13 cellular contexts compared by ENCODE assay signal in the genomic region with DNA sequence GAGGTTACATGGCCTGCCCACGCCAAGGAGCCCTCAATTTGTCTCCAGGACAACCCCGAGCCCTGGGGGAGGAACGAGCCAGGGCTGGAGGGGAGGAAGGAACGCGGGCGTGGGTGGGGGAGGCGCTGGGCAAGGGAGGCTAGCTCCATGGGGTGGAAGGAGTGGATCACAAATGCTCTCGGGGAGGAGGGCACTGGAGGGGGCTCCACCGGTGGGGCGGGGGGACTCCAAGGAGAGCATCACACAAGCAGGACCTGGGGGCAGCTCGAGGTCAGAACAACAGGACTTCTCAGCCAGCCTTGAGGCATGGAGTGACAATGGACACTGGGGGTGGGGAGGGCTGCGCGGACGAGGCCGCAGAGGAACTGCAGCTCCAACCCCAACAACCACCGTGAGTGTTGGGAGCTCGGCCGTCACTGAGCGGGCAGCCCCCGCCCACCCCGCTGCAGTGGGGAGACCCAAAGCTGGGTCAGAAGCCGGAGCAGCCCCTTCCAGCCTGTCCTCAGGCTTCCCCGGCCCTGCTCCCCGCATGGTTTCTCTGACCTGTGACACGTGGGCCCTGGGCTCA. TPM values are rescaled to one million over a fixed set of nuclear protein-coding genes. Genes with fewer than 3 reads are reported as not detected.
DNase-seq lines count a peak whose midpoint lies in the region; ATAC-seq, FAIRE-seq and TF ChIP-seq lines count a peak whose summit lies in the region.
"Had no signal": no experiment of that assay in that cellular context is flagged by ENCODE, and none has a peak within 500 bp of the region (broad histone marks: within the 10 kb centered on the region; RNA-seq: fewer than 3 reads in every experiment).

No MANE protein-coding gene starts in this region.

- H3K4me2 ChIP-seq in BLaER1 treated with 17β-estradiol and CSF1 and Interleukin-3, amounts not matched to agents 10 nM and 100 nM: peak overlapping the region in 8 of 11 experiments; percentile 11 to 38 (median 26); a peak in 8 of 22 replicates
- no peak overlapping the region for H3K4me2 ChIP-seq in osteoblast (ENCODE audit: insufficient read depth, low read length)

- CTCF ChIA-PET in HEK293 (lab: Yijun Ruan, JAX): interaction anchor here (0.6 kb wide), 1 partner anchor 391 kb away, joined by 4 read pairs; no protein-coding TSS in a partner anchor

- no peak overlapping the region for H3K4me3 Mint-ChIP-seq in chondrocyte (ENCODE audit: unreplicated experiment)
- H3K4me3 Mint-ChIP-seq: H9 had no signal

- H3K27me3 Mint-ChIP-seq in chondrocyte (ENCODE audit: low read depth): no peaks in the 10 kb centered on the region

- no peak overlapping the region for H3K27ac ChIP-seq in BLaER1 treated with 17β-estradiol and CSF1 and Interleukin-3, amounts not matched to agents 10 nM and 100 nM
- H3K27ac ChIP-seq in HEK293 (ENCODE audit: extremely low read depth, low read depth, low read length): no peak overlapping the region
- no peak overlapping the region for H3K27ac ChIP-seq in osteoblast (ENCODE audit: low read depth, low read length)
- H3K27ac ChIP-seq: SK-N-MC had no signal

- H3K27me3 ChIP-seq in BLaER1 treated with 17β-estradiol and CSF1 and Interleukin-3, amounts not matched to agents 10 nM and 100 nM: no peaks in the 10 kb centered on the region
- H3K27me3 ChIP-seq in osteoblast (ENCODE audit: insufficient read depth, low read length): no peaks in the 10 kb centered on the region

- no peak overlapping the region for H3K27ac Mint-ChIP-seq in chondrocyte (ENCODE audit: unreplicated experiment)
- H3K27ac Mint-ChIP-seq: H9 had no signal

- TF ChIP-seq CTCF in HEK293 (tag by site-specific recombination; IDR thresholded peaks at IDR 0.05): no peak
- no peak for TF ChIP-seq CTCF in chondrocyte (IDR thresholded peaks at IDR 0.05)
- no peak for TF ChIP-seq CTCF in osteoblast (IDR thresholded peaks at IDR 0.05; ENCODE audit: extremely low read depth, low read depth, low read length)

- POLR2A ChIA-PET in HEK293 (lab: Yijun Ruan, JAX): interaction anchor here (0.6 to 0.7 kb wide), 2 partner anchors 10 to 298 kb away, joined by 3 read pairs; no protein-coding TSS in a partner anchor

- H3K4me3 ChIP-seq in BLaER1 treated with 17β-estradiol and CSF1 and Interleukin-3, amounts not matched to agents 10 nM and 100 nM: no peak overlapping the region
- H3K4me3 ChIP-seq in HEK293 (ENCODE audit: low read depth, low read length) (no peak overlapping the region), osteoblast (ENCODE audit: insufficient read depth, low read length) (no peak overlapping the region)
- H3K4me3 ChIP-seq: SK-N-MC had no signal

- no peak for ATAC-seq in HG03565 (IDR thresholded peaks at IDR 0.05; ENCODE audit: unreplicated experiment)

- no peak overlapping the region for H3K9ac ChIP-seq in BLaER1 treated with 17β-estradiol and CSF1 and Interleukin-3, amounts not matched to agents 10 nM and 100 nM

- H2AFZ ChIP-seq in osteoblast (ENCODE audit: low read length): no peak overlapping the region

- H3K4me1 ChIP-seq in BLaER1 treated with 17β-estradiol and CSF1 and Interleukin-3, amounts not matched to agents 10 nM and 100 nM: peaks cover 0 to 21% (median 12%) of the 10 kb centered on the region in 10 experiments; a peak in 16 of 20 replicates
- no peaks in the 10 kb centered on the region for H3K4me1 ChIP-seq in HEK293 (ENCODE audit: control insufficient read depth, insufficient read depth, low read length)
- H3K4me1 ChIP-seq in osteoblast (ENCODE audit: insufficient read depth, low read length): peaks cover 4% of the 10 kb centered on the region

- peaks cover 19% of the 10 kb centered on the region for H3K4me1 Mint-ChIP-seq in chondrocyte (ENCODE audit: low read depth)

- H3K9me3 ChIP-seq in BLaER1 treated with 17β-estradiol and CSF1 and Interleukin-3, amounts not matched to agents 10 nM and 100 nM (replicated peaks in 1 of 11): no peaks in the 10 kb centered on the region; a peak in 1 of 22 replicates
- H3K9me3 ChIP-seq in HEK293 (ENCODE audit: control insufficient read depth, insufficient read depth, low read depth, low read length) (no peaks in the 10 kb centered on the region), osteoblast (ENCODE audit: low read depth, low read length) (no peaks in the 10 kb centered on the region)

- H4K20me1 ChIP-seq in BLaER1 treated with 17β-estradiol and CSF1 and Interleukin-3, amounts not matched to agents 10 nM and 100 nM: peaks cover 0 to 53% (median 0%) of the 10 kb centered on the region in 11 experiments; a peak in 4 of 22 replicates
- no peaks in the 10 kb centered on the region for H4K20me1 ChIP-seq in osteoblast (ENCODE audit: insufficient read depth, low read length)

- H3K36me3 Mint-ChIP-seq in chondrocyte (ENCODE audit: low read depth): no peaks in the 10 kb centered on the region

- no peak for FAIRE-seq in frontal cortex (lab: Jason Lieb, UNC)

- DNase-seq in chondrocyte (ENCODE audit: low spot score) (peak; percentile 60), osteoblast (ENCODE audit: insufficient read length, low spot score, missing footprints) (peak; percentile 46), GF-D8 (lab: John Stamatoyannopoulos, UW) (no peak), frontal cortex (ENCODE audit: low spot score in 2 of 2) (no peak)
- DNase-seq: DMS 273 treated with DMSO at 0.1 percent for 48 hours, H9, MV-4-11, NCI-H446, PC-3 had no signal

- H3K36me3 ChIP-seq in BLaER1 treated with 17β-estradiol and CSF1 and Interleukin-3, amounts not matched to agents 10 nM and 100 nM: no peaks in the 10 kb centered on the region
- H3K36me3 ChIP-seq in HEK293 (ENCODE audit: control insufficient read depth in 2 of 2, insufficient read depth in 1 of 2, low read length in 2 of 2) (no peaks in the 10 kb centered on the region), osteoblast (ENCODE audit: insufficient read depth, low read length) (no peaks in the 10 kb centered on the region)

- no peaks in the 10 kb centered on the region for H3K79me2 ChIP-seq in osteoblast (ENCODE audit: insufficient read depth, low read length)

- H3K9me3 Mint-ChIP-seq in chondrocyte (ENCODE audit: low read depth): no peaks in the 10 kb centered on the region

TF ChIP-seq in HEK293, 187 proteins besides CTCF, POLR2A, EP300 and RAD21:
- TF ChIP-seq ZNF221 (tag by site-specific recombination; IDR thresholded peaks at IDR 0.05; ENCODE audit: borderline replicate concordance): no peak
- TF ChIP-seq GLIS1 (tag by site-specific recombination; IDR thresholded peaks at IDR 0.05): peak; percentile 50; the same call in 1 of the 2 replicates
- TF ChIP-seq EGR2 (tag by site-specific recombination; IDR thresholded peaks at IDR 0.05; ENCODE audit: low read depth): peak; percentile 38; the same call in 1 of the 2 replicates
- TF ChIP-seq ZNF138 (tag by site-specific recombination; IDR thresholded peaks at IDR 0.05; ENCODE audit: borderline replicate concordance): no peak
- TF ChIP-seq, protein P1, sequence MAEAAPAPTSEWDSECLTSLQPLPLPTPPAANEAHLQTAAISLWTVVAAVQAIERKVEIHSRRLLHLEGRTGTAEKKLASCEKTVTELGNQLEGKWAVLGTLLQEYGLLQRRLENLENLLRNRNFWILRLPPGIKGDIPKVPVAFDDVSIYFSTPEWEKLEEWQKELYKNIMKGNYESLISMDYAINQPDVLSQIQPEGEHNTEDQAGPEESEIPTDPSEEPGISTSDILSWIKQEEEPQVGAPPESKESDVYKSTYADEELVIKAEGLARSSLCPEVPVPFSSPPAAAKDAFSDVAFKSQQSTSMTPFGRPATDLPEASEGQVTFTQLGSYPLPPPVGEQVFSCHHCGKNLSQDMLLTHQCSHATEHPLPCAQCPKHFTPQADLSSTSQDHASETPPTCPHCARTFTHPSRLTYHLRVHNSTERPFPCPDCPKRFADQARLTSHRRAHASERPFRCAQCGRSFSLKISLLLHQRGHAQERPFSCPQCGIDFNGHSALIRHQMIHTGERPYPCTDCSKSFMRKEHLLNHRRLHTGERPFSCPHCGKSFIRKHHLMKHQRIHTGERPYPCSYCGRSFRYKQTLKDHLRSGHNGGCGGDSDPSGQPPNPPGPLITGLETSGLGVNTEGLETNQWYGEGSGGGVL (tag by site-specific recombination; IDR thresholded peaks at IDR 0.05): peak; percentile 62
- TF ChIP-seq, protein P2, sequence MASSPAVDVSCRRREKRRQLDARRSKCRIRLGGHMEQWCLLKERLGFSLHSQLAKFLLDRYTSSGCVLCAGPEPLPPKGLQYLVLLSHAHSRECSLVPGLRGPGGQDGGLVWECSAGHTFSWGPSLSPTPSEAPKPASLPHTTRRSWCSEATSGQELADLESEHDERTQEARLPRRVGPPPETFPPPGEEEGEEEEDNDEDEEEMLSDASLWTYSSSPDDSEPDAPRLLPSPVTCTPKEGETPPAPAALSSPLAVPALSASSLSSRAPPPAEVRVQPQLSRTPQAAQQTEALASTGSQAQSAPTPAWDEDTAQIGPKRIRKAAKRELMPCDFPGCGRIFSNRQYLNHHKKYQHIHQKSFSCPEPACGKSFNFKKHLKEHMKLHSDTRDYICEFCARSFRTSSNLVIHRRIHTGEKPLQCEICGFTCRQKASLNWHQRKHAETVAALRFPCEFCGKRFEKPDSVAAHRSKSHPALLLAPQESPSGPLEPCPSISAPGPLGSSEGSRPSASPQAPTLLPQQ (tag by site-specific recombination; IDR thresholded peaks at IDR 0.05): no peak
- peak; percentile 74 for TF ChIP-seq ZFHX2 (tag by site-specific recombination; conservative IDR thresholded peaks at IDR 0.05)
- peak; percentile 48 for TF ChIP-seq ZIC2 (tag by site-specific recombination; IDR thresholded peaks at IDR 0.05)

RNA-seq across cellular contexts. Expression of a gene that starts 41.1 kb away (rescaled TPM):
- 15.8 to 17.9 TPM (median 17.2 TPM) in 3 replicates for total RNA-seq in chondrocyte
- total RNA-seq in osteoblast: 12.7 and 14.5 TPM in 2 replicates
- total RNA-seq in frontal cortex: 25.3 TPM

Comparison
In these comparisons a context has a peak if more than half of its experiments do, and no peak if none do; other contexts are left out.
1. DNase-seq: peak in chondrocyte (single experiment) and osteoblast (single experiment); none in GF-D8 (single experiment) and frontal cortex (0 of 2).